In the genomic region with DNA sequence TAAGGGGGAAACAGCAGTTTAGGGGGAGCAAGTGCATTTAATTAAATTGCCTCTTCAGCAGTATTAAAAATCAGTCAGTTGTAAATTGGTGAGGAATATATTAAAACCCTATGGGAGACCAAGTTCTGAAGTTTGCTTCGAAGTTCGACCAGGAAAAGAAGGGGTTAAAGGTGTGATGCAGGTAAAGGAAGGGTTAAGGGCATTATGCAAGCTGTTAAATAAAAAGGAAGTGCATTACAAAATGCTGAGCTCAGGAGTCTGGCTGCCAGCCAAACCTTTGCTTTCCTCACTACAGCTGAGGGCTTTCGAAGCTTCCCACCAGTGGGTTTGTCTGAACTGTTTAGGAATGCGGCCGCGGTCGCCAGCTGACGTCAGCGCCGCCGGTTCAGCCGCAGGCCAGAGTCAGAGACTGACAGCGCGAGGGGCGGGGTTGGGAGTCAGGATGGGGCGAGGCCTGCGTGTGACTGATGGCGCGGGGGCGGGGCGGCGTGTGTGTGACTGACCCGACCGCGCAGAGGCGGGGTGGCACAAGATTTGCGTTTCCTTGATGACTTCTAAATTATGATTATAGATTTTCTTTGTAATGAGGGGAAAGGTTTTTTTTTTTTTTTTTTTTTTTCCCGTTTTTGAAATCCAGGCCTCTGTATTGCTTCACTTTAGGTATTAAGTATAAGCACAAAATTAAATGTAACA, we compare ENCODE assay signal across 8 cellular contexts.
DNase-seq lines count a peak whose midpoint lies in the region; ATAC-seq and TF ChIP-seq lines count a peak whose summit lies in the region.

No MANE protein-coding gene starts in this region.

- peak overlapping the region; percentile 78 for H3K4me3 Mint-ChIP-seq in GM23338
- peak overlapping the region; percentile 70 for H3K4me3 Mint-ChIP-seq in activated T-cell treated with anti-CD3 and anti-CD28 coated beads, Interleukin-2, amount 50 U/mL, for 4 hours

- peaks cover 55% of the 10 kb centered on the region for H3K4me1 Mint-ChIP-seq in GM23338
- peaks cover 26% of the 10 kb centered on the region for H3K4me1 Mint-ChIP-seq in activated T-cell treated with anti-CD3 and anti-CD28 coated beads, Interleukin-2, amount 50 U/mL, for 4 hours (ENCODE audit: low read depth)

- DNase-seq in DMS79 (lab: John Stamatoyannopoulos, UW) (peak; percentile 79), GM23338 (ENCODE audit: low spot score) (peak; percentile 98), epithelial cell of proximal tubule (ENCODE audit: low read depth) (peak; percentile 97), mucosa of descending colon (peak; percentile 99)
- peak; percentile 98 for DNase-seq in activated T-cell treated with anti-CD3 and anti-CD28 coated beads, Interleukin-2, amount 50 U/mL, for 4 hours
- DNase-seq in stimulated activated CD8-positive, alpha-beta memory T cell treated with anti-CD3 and anti-CD28 coated beads, Interleukin-2, amount 100 ng/mL, for 48 hours (ENCODE audit: low read depth in 2 of 2) = peak; percentile 98 to 99

- no peaks in the 10 kb centered on the region for H3K27me3 ChIP-seq in GM23338 (ENCODE audit: insufficient read depth)
- no peaks in the 10 kb centered on the region for H3K27me3 ChIP-seq in KMS-11 (ENCODE audit: insufficient read depth, low read depth)

- H3K4me2 ChIP-seq in GM23338 = peak overlapping the region; percentile 78
- peak overlapping the region; percentile 97 for H3K4me2 ChIP-seq in KMS-11

- no peaks in the 10 kb centered on the region for H3K9me2 ChIP-seq in GM23338 (ENCODE audit: insufficient read depth)

- no peaks in the 10 kb centered on the region for H3F3A ChIP-seq in GM23338 (replicated peaks; ENCODE audit: low read depth)

- H3K4me3 ChIP-seq in GM23338 = peak overlapping the region; percentile 48
- H3K4me3 ChIP-seq in KMS-11 (IDR thresholded peaks at IDR 0.05; ENCODE audit: insufficient read depth, low read depth, low read length) = no peak overlapping the region
- peak overlapping the region; percentile 35 for H3K4me3 ChIP-seq in epithelial cell of proximal tubule (ENCODE audit: low read depth, low read length)
- peak overlapping the region; percentile 9 for H3K4me3 ChIP-seq in mucosa of descending colon

- no peaks in the 10 kb centered on the region for H3K36me3 Mint-ChIP-seq in GM23338 (ENCODE audit: low read depth)
- H3K36me3 Mint-ChIP-seq in activated T-cell treated with anti-CD3 and anti-CD28 coated beads, Interleukin-2, amount 50 U/mL, for 4 hours (ENCODE audit: insufficient read depth) = no peaks in the 10 kb centered on the region

- ATAC-seq in GM23338 (peak; percentile 98), mucosa of descending colon (peak; percentile 99)
- peak; percentile 99 for ATAC-seq in activated T-cell treated with anti-CD3 and anti-CD28 coated beads, Interleukin-2, amount 50 U/mL, for 4 hours

- H3K79me2 ChIP-seq in GM23338 (replicated peaks; ENCODE audit: insufficient read depth) (peaks cover 34% of the 10 kb centered on the region), KMS-11 (ENCODE audit: insufficient read depth, low read depth) (peaks cover 13% of the 10 kb centered on the region; the same call in 1 of the 2 replicates)

- H3K4me1 ChIP-seq in GM23338 (ENCODE audit: insufficient read depth) = peaks cover 48% of the 10 kb centered on the region
- H3K4me1 ChIP-seq in KMS-11 (ENCODE audit: low read depth, poor library complexity, severe bottlenecking) = peaks cover 44% of the 10 kb centered on the region
- peaks cover 12% of the 10 kb centered on the region for H3K4me1 ChIP-seq in mucosa of descending colon (ENCODE audit: low read depth)

- H3K27ac ChIP-seq in GM23338 (ENCODE audit: low read depth) (peak overlapping the region; percentile 85), KMS-11 (no peak overlapping the region)

- peaks cover 4% of the 10 kb centered on the region for H3K27me3 Mint-ChIP-seq in GM23338 (ENCODE audit: insufficient read depth, low read depth, poor library complexity)
- no peaks in the 10 kb centered on the region for H3K27me3 Mint-ChIP-seq in activated T-cell treated with anti-CD3 and anti-CD28 coated beads, Interleukin-2, amount 50 U/mL, for 4 hours (ENCODE audit: low read depth)

- H3K9me3 ChIP-seq in mucosa of descending colon = no peaks in the 10 kb centered on the region

- TF ChIP-seq CTCF in GM23338 (conservative IDR thresholded peaks at IDR 0.05; ENCODE audit: low read depth in 2 of 2) (no peak), KMS-11 (conservative IDR thresholded peaks at IDR 0.05; ENCODE audit: low read depth, low read length) (no peak), epithelial cell of proximal tubule (conservative IDR thresholded peaks at IDR 0.05; ENCODE audit: low read depth, low read length) (no peak), mucosa of descending colon (IDR thresholded peaks at IDR 0.05) (no peak)

- H3K9ac ChIP-seq in KMS-11 = peak overlapping the region; percentile 29; the same call in 1 of the 2 replicates

- H4K20me1 ChIP-seq in GM23338 (replicated peaks; ENCODE audit: insufficient read depth) = no peaks in the 10 kb centered on the region
- no peaks in the 10 kb centered on the region for H4K20me1 ChIP-seq in KMS-11 (ENCODE audit: insufficient read depth)

- H2AFZ ChIP-seq in GM23338 (no peak overlapping the region), KMS-11 (ENCODE audit: low read depth) (peak overlapping the region; percentile 19; the same call in 1 of the 2 replicates)

- no peaks in the 10 kb centered on the region for H3K36me3 ChIP-seq in GM23338 (ENCODE audit: insufficient read depth)
- no peaks in the 10 kb centered on the region for H3K36me3 ChIP-seq in KMS-11 (ENCODE audit: insufficient read depth)
- H3K36me3 ChIP-seq in mucosa of descending colon (ENCODE audit: low read depth) = no peaks in the 10 kb centered on the region

- H3K9me3 Mint-ChIP-seq in GM23338 = no peaks in the 10 kb centered on the region; the same call in 2 of the 3 replicates
- no peaks in the 10 kb centered on the region for H3K9me3 Mint-ChIP-seq in activated T-cell treated with anti-CD3 and anti-CD28 coated beads, Interleukin-2, amount 50 U/mL, for 4 hours

- H3K27ac Mint-ChIP-seq in GM23338 = peak overlapping the region; percentile 69

- intact Hi-C loops in mucosa of descending colon (cut with DNase I, micrococcal nuclease) = no loop called here

TF ChIP-seq in GM23338, 12 proteins besides CTCF, POLR2A, EP300 and RAD21:
- TF ChIP-seq POLR2AphosphoS5 (IDR thresholded peaks at IDR 0.05; ENCODE audit: low read depth) (no peak), CREB1 (CRISPR knock-in tag; IDR thresholded peaks at IDR 0.05; ENCODE audit: low read depth) (peak; percentile 89)

TF ChIP-seq in PFSK-1, 5 proteins besides CTCF, POLR2A, EP300 and RAD21:
- peak; percentile 96 for TF ChIP-seq FOXP2 (optimal IDR thresholded peaks at IDR 0.05; ENCODE audit: borderline replicate concordance, extremely low read depth, extremely low read length, insufficient read depth)
- TF ChIP-seq SIN3A (IDR thresholded peaks at IDR 0.05; ENCODE audit: borderline replicate concordance, insufficient read depth, low read length) = peak; percentile 91; the same call in 1 of the 2 replicates
- TF ChIP-seq, protein P1, sequence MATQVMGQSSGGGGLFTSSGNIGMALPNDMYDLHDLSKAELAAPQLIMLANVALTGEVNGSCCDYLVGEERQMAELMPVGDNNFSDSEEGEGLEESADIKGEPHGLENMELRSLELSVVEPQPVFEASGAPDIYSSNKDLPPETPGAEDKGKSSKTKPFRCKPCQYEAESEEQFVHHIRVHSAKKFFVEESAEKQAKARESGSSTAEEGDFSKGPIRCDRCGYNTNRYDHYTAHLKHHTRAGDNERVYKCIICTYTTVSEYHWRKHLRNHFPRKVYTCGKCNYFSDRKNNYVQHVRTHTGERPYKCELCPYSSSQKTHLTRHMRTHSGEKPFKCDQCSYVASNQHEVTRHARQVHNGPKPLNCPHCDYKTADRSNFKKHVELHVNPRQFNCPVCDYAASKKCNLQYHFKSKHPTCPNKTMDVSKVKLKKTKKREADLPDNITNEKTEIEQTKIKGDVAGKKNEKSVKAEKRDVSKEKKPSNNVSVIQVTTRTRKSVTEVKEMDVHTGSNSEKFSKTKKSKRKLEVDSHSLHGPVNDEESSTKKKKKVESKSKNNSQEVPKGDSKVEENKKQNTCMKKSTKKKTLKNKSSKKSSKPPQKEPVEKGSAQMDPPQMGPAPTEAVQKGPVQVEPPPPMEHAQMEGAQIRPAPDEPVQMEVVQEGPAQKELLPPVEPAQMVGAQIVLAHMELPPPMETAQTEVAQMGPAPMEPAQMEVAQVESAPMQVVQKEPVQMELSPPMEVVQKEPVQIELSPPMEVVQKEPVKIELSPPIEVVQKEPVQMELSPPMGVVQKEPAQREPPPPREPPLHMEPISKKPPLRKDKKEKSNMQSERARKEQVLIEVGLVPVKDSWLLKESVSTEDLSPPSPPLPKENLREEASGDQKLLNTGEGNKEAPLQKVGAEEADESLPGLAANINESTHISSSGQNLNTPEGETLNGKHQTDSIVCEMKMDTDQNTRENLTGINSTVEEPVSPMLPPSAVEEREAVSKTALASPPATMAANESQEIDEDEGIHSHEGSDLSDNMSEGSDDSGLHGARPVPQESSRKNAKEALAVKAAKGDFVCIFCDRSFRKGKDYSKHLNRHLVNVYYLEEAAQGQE (IDR thresholded peaks at IDR 0.05; ENCODE audit: insufficient read depth in 1 of 2, low read depth in 2 of 2, low read length in 2 of 2) = peak in 1 of 2 experiments; percentile 68; a peak in 2 of 4 replicates
- TF ChIP-seq TAF1 (IDR thresholded peaks at IDR 0.05; ENCODE audit: borderline replicate concordance, insufficient read depth, low read length) = peak; percentile 56; the same call in 1 of the 2 replicates
- no peak for TF ChIP-seq POLR2AphosphoS5 (IDR thresholded peaks at IDR 0.05; ENCODE audit: low read depth, low read length)
